12 cellular contexts compared by ENCODE assay signal in the genomic region with DNA sequence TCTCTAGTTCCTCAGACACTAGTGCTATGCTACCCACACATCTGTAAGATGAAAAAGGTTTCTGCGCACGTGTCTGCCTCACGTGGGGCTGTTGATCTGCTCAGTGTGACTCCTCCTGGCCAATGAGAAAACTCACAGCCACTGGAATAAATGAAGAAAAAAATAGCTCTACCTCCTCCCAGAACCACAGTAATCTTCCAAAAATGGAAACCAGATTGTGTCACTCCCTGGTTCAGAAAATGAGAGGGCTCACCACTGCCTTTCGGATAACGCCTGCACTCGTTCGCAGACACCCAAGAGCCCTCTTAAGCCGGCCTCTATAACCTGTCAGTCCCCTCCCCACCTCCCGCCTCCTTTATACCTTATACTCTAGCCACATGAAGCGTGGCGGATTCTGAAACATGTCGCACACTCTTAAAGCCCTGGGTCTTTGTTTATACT. TPM values are rescaled to one million over a fixed set of nuclear protein-coding genes. Genes with fewer than 3 reads are reported as not detected.
A peak's percentile ranks its signal among the peaks of the same experiment; 100 is the strongest.
DNase-seq lines count a peak whose midpoint lies in the region; ATAC-seq and TF ChIP-seq lines count a peak whose summit lies in the region.
"Had no signal": no experiment of that assay in that cellular context is flagged by ENCODE, and none has a peak within 500 bp of the region (broad histone marks: within the 10 kb centered on the region; RNA-seq: fewer than 3 reads in every experiment).

No MANE protein-coding gene starts in this region.

- peaks cover 0 to 32% (median 11%) of the 10 kb centered on the region in 4 donors for H3K4me1 ChIP-seq in tibial artery

- H3K9me3 Mint-ChIP-seq in activated naive CD4-positive, alpha-beta T cell treated with anti-CD3 and anti-CD28 coated beads for 36 hours, result no peaks in the 10 kb centered on the region
- H3K9me3 Mint-ChIP-seq: neural progenitor cell had no signal

- H3K4me1 Mint-ChIP-seq in activated naive CD4-positive, alpha-beta T cell treated with anti-CD3 and anti-CD28 coated beads for 36 hours (ENCODE audit: low read depth), result peaks cover 38% of the 10 kb centered on the region
- H3K4me1 Mint-ChIP-seq: neural progenitor cell had no signal

- no peak overlapping the region for H3K27ac Mint-ChIP-seq in activated naive CD4-positive, alpha-beta T cell treated with anti-CD3 and anti-CD28 coated beads for 36 hours
- H3K27ac Mint-ChIP-seq: neural progenitor cell had no signal

- H3K27me3 Mint-ChIP-seq in activated naive CD4-positive, alpha-beta T cell treated with anti-CD3 and anti-CD28 coated beads for 36 hours (ENCODE audit: low read depth), result no peaks in the 10 kb centered on the region

- no peaks in the 10 kb centered on the region for H3K27me3 ChIP-seq in tibial artery
- H3K27me3 ChIP-seq: neural progenitor cell, vagina had no signal

- H3K27ac ChIP-seq in tibial artery, result no peak overlapping the region
- H3K27ac ChIP-seq: neural progenitor cell, RWPE1, vagina had no signal

- intact Hi-C loops in activated naive CD4-positive, alpha-beta T cell treated with anti-CD3 and anti-CD28 coated beads for 36 hours (cut with micrococcal nuclease), result loop anchor here (1.0 to 10.0 kb wide), 4 partner anchors 12 to 1809 kb away; partner anchors contain the start of genes SMPD1 and TRIM68
- intact Hi-C loops in posterior cingulate gyrus (cut with DNase I), result no loop called here
- intact Hi-C loops in tibial artery (cut with DNase I; ENCODE audit: low total_unique reads), result no loop called here
- intact Hi-C loops in Right ventricle myocardium inferior (cut with DNase I), result no loop called here

- no peak overlapping the region for H3K4me3 ChIP-seq in tibial artery
- H3K4me3 ChIP-seq: neural progenitor cell, vagina had no signal

- no peak overlapping the region for H3K4me3 Mint-ChIP-seq in activated naive CD4-positive, alpha-beta T cell treated with anti-CD3 and anti-CD28 coated beads for 36 hours
- H3K4me3 Mint-ChIP-seq: neural progenitor cell had no signal

- no peaks in the 10 kb centered on the region for H3K9me3 ChIP-seq in tibial artery
- H3K9me3 ChIP-seq: vagina had no signal

- TF ChIP-seq CTCF in tibial artery (IDR thresholded peaks at IDR 0.05), result no peak

- H3K36me3 ChIP-seq in tibial artery, result peaks cover 9 to 26% (median 15%) of the 10 kb centered on the region in 3 donors
- H3K36me3 ChIP-seq: neural progenitor cell had no signal

- H3K36me3 Mint-ChIP-seq in activated naive CD4-positive, alpha-beta T cell treated with anti-CD3 and anti-CD28 coated beads for 36 hours (ENCODE audit: low read depth), result no peaks in the 10 kb centered on the region

- DNase-seq in AG20443 (ENCODE audit: low spot score), result peak; percentile 41
- peak; percentile 40 for DNase-seq in activated CD4-positive, CD25-positive, alpha-beta regulatory T cell treated with anti-CD3 and anti-CD28 coated beads, Interleukin-2, amount 50 U/mL, for 16 hours (ENCODE audit: low read depth, low spot score)
- peak; percentile 93 for DNase-seq in activated naive CD4-positive, alpha-beta T cell treated with anti-CD3 and anti-CD28 coated beads for 36 hours
- DNase-seq in posterior cingulate gyrus, result peak in 6 of 10 donors; percentile 62 to 94 (median 80)
- DNase-seq in tibial artery, result no peak
- DNase-seq in Right ventricle myocardium inferior (ENCODE audit: missing footprints), result no peak
- DNase-seq in RKO (ENCODE audit: low spot score), result no peak
- DNase-seq: NCI-H1694 treated with DMSO at 0.1 percent for 48 hours had no signal

- ATAC-seq in Right ventricle myocardium inferior, result no peak
- ATAC-seq in HG02678 (IDR thresholded peaks at IDR 0.05; ENCODE audit: unreplicated experiment), result no peak

- CTCF ChIA-PET in activated naive CD4-positive, alpha-beta T cell treated with anti-CD3 and anti-CD28 coated beads for 36 hours (lab: Charles Lee), result interaction anchor here (0.9 to 3.4 kb wide), 4 partner anchors 11 to 42 kb away, joined by 3 to 17 read pairs (median 14); no protein-coding TSS in a partner anchor

RNA-seq across cellular contexts. Expression of gene APBB1, which starts 5.1 kb away (rescaled TPM):
- total RNA-seq in activated naive CD4-positive, alpha-beta T cell treated with anti-CD3 and anti-CD28 coated beads for 36 hours, result 10 to 100 TPM; 44.5 to 45.1 TPM
- total RNA-seq in Right ventricle myocardium inferior, result 85.5 TPM

RNA-seq across cellular contexts. Expression of gene SMPD1, which starts 23.5 kb away (rescaled TPM):
- total RNA-seq in activated naive CD4-positive, alpha-beta T cell treated with anti-CD3 and anti-CD28 coated beads for 36 hours, result 10 to 100 TPM; 24.5 to 27.5 TPM
- 60.6 TPM for total RNA-seq in Right ventricle myocardium inferior

RNA-seq across cellular contexts. Expression of gene HPX, which starts 27.0 kb away (rescaled TPM):
- under 1 TPM in 1 of 2 experiments, not detected in 1; 0.64 TPM for total RNA-seq in activated naive CD4-positive, alpha-beta T cell treated with anti-CD3 and anti-CD28 coated beads for 36 hours
- total RNA-seq in Right ventricle myocardium inferior, result not detected

RNA-seq across cellular contexts. Expression of gene TRIM3, which starts 59.9 kb away (rescaled TPM):
- 1 to 10 TPM; 7.7 to 9.4 TPM for total RNA-seq in activated naive CD4-positive, alpha-beta T cell treated with anti-CD3 and anti-CD28 coated beads for 36 hours
- 12.5 TPM for total RNA-seq in Right ventricle myocardium inferior

Comparison
In these comparisons a context has a peak if more than half of its experiments do, and no peak if none do; other contexts are left out.
1. DNase-seq: peak in AG20443 (single experiment), activated CD4-positive, CD25-positive, alpha-beta regulatory T cell treated with anti-CD3 and anti-CD28 coated beads, Interleukin-2, amount 50 U/mL, for 16 hours (single experiment), activated naive CD4-positive, alpha-beta T cell treated with anti-CD3 and anti-CD28 coated beads for 36 hours (single experiment) and posterior cingulate gyrus (6 of 10); none in tibial artery (0 of 2), Right ventricle myocardium inferior (single experiment) and RKO (single experiment).